ENCODE assay signal across 8 cellular contexts in the genomic region with DNA sequence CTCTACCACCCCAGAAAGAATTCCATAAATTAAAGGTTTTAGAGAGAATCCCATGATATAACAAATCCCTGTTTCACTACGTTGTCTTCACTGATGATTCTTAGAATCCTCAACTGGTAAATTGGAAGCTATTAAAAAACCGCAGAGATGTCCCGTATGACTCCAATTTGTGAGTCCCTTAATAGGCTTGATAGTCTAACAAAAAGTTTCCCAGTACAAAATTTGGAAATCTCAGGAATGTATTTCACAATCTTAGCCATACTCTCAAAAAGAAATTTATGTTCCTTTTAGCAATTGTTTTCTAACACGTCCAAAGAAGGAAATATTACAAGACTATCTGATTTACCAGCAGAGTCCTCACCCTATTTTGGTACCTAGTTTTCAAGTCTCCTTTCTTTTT. TPM values are rescaled to one million over a fixed set of nuclear protein-coding genes. Genes with fewer than 3 reads are reported as not detected.
A peak's percentile ranks its signal among the peaks of the same experiment; 100 is the strongest.
DNase-seq lines count a peak whose midpoint lies in the region; ATAC-seq, FAIRE-seq and TF ChIP-seq lines count a peak whose summit lies in the region.

No MANE protein-coding gene starts in this region.

- peak overlapping the region; percentile 89; the same call in 2 of the 3 replicates for H3K4me3 ChIP-seq in A549
- H3K4me3 ChIP-seq in ascending aorta, result peak overlapping the region; percentile 85 to 89
- peak overlapping the region in 1 of 2 donors; percentile 93 for H3K4me3 ChIP-seq in mucosa of rectum (ENCODE audit: low read length in 2 of 2)

- no peak for TF ChIP-seq RAD21 in A549 (conservative IDR thresholded peaks at IDR 0.05 in 1 of 2, IDR thresholded peaks at IDR 0.05 in 1 of 2)

- TF ChIP-seq POLR2A in A549 (IDR thresholded peaks at IDR 0.05; ENCODE audit: low read length) (no peak), GM12892 (IDR thresholded peaks at IDR 0.05; ENCODE audit: low read depth, low read length) (no peak)

- TF ChIP-seq EP300 in A549 (IDR thresholded peaks at IDR 0.05), result no peak

- peak overlapping the region; percentile 17 to 99 for H3K9ac ChIP-seq in mucosa of rectum (ENCODE audit: low read depth in 1 of 2, low read length in 2 of 2)

- intact Hi-C loops in ascending aorta (cut with DNase I), result loop anchor here (5.0 kb wide), 1 partner anchor 314 kb away; a partner anchor contains a TSS

- TF ChIP-seq CTCF in A549 (IDR thresholded peaks at IDR 0.05), result no peak
- no peak for TF ChIP-seq CTCF in ascending aorta (IDR thresholded peaks at IDR 0.05)
- TF ChIP-seq CTCF in GM10248 (IDR thresholded peaks at IDR 0.05; ENCODE audit: control extremely low read depth, extremely low read depth, low read depth, missing control alignments), result no peak

- POLR2A ChIA-PET in A549 (lab: Yijun Ruan, JAX) (no interaction called here), GM10248 (lab: Yijun Ruan, JAX) (no interaction called here)

- H3K4me2 ChIP-seq in A549, result peak overlapping the region; percentile 84

- H3K27ac ChIP-seq in A549 (peak overlapping the region; percentile 83 to 96; a peak in 4 of 6 replicates), ascending aorta (peak overlapping the region; percentile 91 to 99), mucosa of rectum (ENCODE audit: low read depth in 2 of 2, low read length in 2 of 2) (peak overlapping the region; percentile 94 to 98)

- H3K36me3 ChIP-seq in ascending aorta (no peaks in the 10 kb centered on the region), mucosa of rectum (ENCODE audit: control insufficient read depth in 2 of 2, insufficient read depth in 2 of 2, low read length in 2 of 2) (no peaks in the 10 kb centered on the region)

- no peak for FAIRE-seq in A549 (lab: Jason Lieb, UNC)
- peak; percentile 42 for FAIRE-seq in GM12892 (lab: Jason Lieb, UNC)

- ATAC-seq in A549, result no peak
- ATAC-seq in GM19397 (IDR thresholded peaks at IDR 0.05; ENCODE audit: unreplicated experiment), result no peak
- no peak for ATAC-seq in GM19328 (IDR thresholded peaks at IDR 0.05; ENCODE audit: unreplicated experiment)

- H3K4me1 ChIP-seq in A549 (peaks cover 51% of the 10 kb centered on the region), ascending aorta (peaks cover 5 to 38% of the 10 kb centered on the region in 2 donors), mucosa of rectum (ENCODE audit: control insufficient read depth in 2 of 2, insufficient read depth in 2 of 2, low read length in 2 of 2) (peaks cover 11 to 18% of the 10 kb centered on the region in 2 donors)

- WGBS in A549 (ENCODE audit: missing lambda C conversion rate), result 60% methylated on average over 4 of the region's 4 CpGs

- no peaks in the 10 kb centered on the region for H3K9me3 ChIP-seq in A549
- H3K9me3 ChIP-seq in ascending aorta, result no peaks in the 10 kb centered on the region
- H3K9me3 ChIP-seq in mucosa of rectum (ENCODE audit: control insufficient read depth in 2 of 2, low read length in 2 of 2), result no peaks in the 10 kb centered on the region

- CTCF ChIA-PET in A549 (lab: Yijun Ruan, JAX), result interaction anchor here (1.1 to 6.3 kb wide), 4 partner anchors 18 to 604 kb away, joined by 4 to 41 read pairs (median 13); no protein-coding TSS in a partner anchor
- CTCF ChIA-PET in GM10248 (lab: Yijun Ruan, JAX), result interaction anchor here (1.0 to 5.9 kb wide), 4 partner anchors 12 to 42 kb away, joined by 3 to 64 read pairs (median 12); no protein-coding TSS in a partner anchor

- H3K27me3 ChIP-seq in ascending aorta (no peaks in the 10 kb centered on the region), mucosa of rectum (ENCODE audit: control insufficient read depth in 2 of 2, insufficient read depth in 2 of 2, low read length in 2 of 2) (no peaks in the 10 kb centered on the region)

- DNase-seq in A549 (ENCODE audit: low read depth in 1 of 2, low spot score in 1 of 2) (no peak), GM12892 (ENCODE audit: insufficient read length) (no peak), ascending aorta (ENCODE audit: low spot score in 2 of 2) (no peak), GM10248 (ENCODE audit: extremely low spot score) (no peak), cortex of kidney (lab: John Stamatoyannopoulos, UW) (no peak)

TF ChIP-seq in A549, 52 proteins besides CTCF, POLR2A, EP300 and RAD21:
- peak; percentile 47 to 68; a peak in 3 of 4 replicates for TF ChIP-seq CEBPB (IDR thresholded peaks at IDR 0.05)
- no peak for TF ChIP-seq MYC (IDR thresholded peaks at IDR 0.05; ENCODE audit: borderline replicate concordance, low read length)
- no peak for TF ChIP-seq JUN (IDR thresholded peaks at IDR 0.05)

RNA-seq across cellular contexts. Expression of a gene that starts 2.5 kb away (rescaled TPM):
- 127 and 134 TPM in 2 replicates for polyA plus RNA-seq in A549 (2011; rRNA removed)
- 33.6 and 33.9 TPM in 2 replicates for polyA plus RNA-seq in A549 (2012; cell fraction: cytosol; rRNA removed)
- polyA plus RNA-seq in A549 (2012; cell fraction: nucleus; rRNA removed), result 45.5 and 65.3 TPM in 2 replicates
- polyA plus RNA-seq in A549 (2017; fragmentation: RNase III; extraction: RNeasy Plus Mini Kit Qiagen cat#74134 plus additional on column Dnase treatment), result 43.0 to 46.6 TPM (median 45.9 TPM) in 3 replicates
- 74.8 and 76.6 TPM in 2 replicates for polyA minus RNA-seq in A549 (2011; rRNA and poly(A)+ RNA removed)
- polyA plus RNA-seq in GM12892 (2012; ENCODE audit: missing spikeins), result 65.6 TPM
- total RNA-seq in ascending aorta, result 108 TPM
